In genomic region chr7:70614237-70614984, GRCh38 we compare ENCODE assay signal across 1 cellular context.
TF ChIP-seq lines count a peak whose summit lies in the region.

No MANE protein-coding gene starts in this region.

TF ChIP-seq in HEK293, 187 proteins besides CTCF, POLR2A, EP300 and RAD21 (continued from another document):
- peak; percentile 76 for TF ChIP-seq ZNF600 (tag by site-specific recombination; IDR thresholded peaks at IDR 0.05)
- no peak for TF ChIP-seq ZNF302 (tag by site-specific recombination; IDR thresholded peaks at IDR 0.05; ENCODE audit: low read depth)
- no peak for TF ChIP-seq ZNF692 (tag by site-specific recombination; IDR thresholded peaks at IDR 0.05)
- no peak for TF ChIP-seq ZEB2 (tag by site-specific recombination; IDR thresholded peaks at IDR 0.05)
- TF ChIP-seq ZNF362 (tag by site-specific recombination; IDR thresholded peaks at IDR 0.05) = no peak
- no peak for TF ChIP-seq ZNF677 (tag by site-specific recombination; IDR thresholded peaks at IDR 0.05)
